Comparison of ENCODE assay signal across 8 cellular contexts in genomic region chr12:57085999-57086950, GRCh38. TPM values are rescaled to one million over a fixed set of nuclear protein-coding genes. Genes with fewer than 3 reads are reported as not detected.
DNase-seq lines count a peak whose midpoint lies in the region; ATAC-seq and TF ChIP-seq lines count a peak whose summit lies in the region.

No MANE protein-coding gene starts in this region.

- ATAC-seq in HG03095 (IDR thresholded peaks at IDR 0.05; ENCODE audit: unreplicated experiment) (no peak), HG03196 (IDR thresholded peaks at IDR 0.05; ENCODE audit: unreplicated experiment) (no peak)

- H3K4me3 ChIP-seq in LNCaP clone FGC (ENCODE audit: low read depth, low read length) (peak overlapping the region; percentile 58), WERI-Rb-1 (ENCODE audit: low read depth, low read length) (peak overlapping the region; percentile 93)

- DNase-seq in GF-D8 (lab: John Stamatoyannopoulos, UW) = peak; percentile 59
- no peak for DNase-seq in LNCaP clone FGC (ENCODE audit: low read depth)
- peak; percentile 82 for DNase-seq in WERI-Rb-1
- DNase-seq in dermis blood vessel endothelial cell = peak; percentile 89
- peak; percentile 71 to 84 for DNase-seq in lung microvascular endothelial cell (ENCODE audit: low read depth in 2 of 2)
- peak; percentile 62 to 79 for DNase-seq in stimulated activated CD8-positive, alpha-beta memory T cell treated with anti-CD3 and anti-CD28 coated beads, Interleukin-7, amount 100 ng/mL, for 4 hours (ENCODE audit: low read depth in 2 of 2)

- no peaks in the 10 kb centered on the region for H3K9me3 ChIP-seq in WERI-Rb-1 (ENCODE audit: severe bottlenecking)

- TF ChIP-seq CTCF in LNCaP clone FGC (IDR thresholded peaks at IDR 0.05; ENCODE audit: control insufficient read depth, extremely low read depth, insufficient read depth) (no peak), WERI-Rb-1 (IDR thresholded peaks at IDR 0.05; ENCODE audit: low read depth, low read length) (peak; percentile 46)

- no peaks in the 10 kb centered on the region for H3K27me3 ChIP-seq in WERI-Rb-1 (ENCODE audit: insufficient read depth, low read depth, severe bottlenecking)

- peaks cover 10% of the 10 kb centered on the region for H3K36me3 ChIP-seq in WERI-Rb-1

- peak overlapping the region; percentile 95 for H3K27ac ChIP-seq in WERI-Rb-1

RNA-seq across cellular contexts. Expression of gene NAB2, which starts 2.6 kb away (rescaled TPM):
- 9.6 and 26.9 TPM in 2 replicates for total RNA-seq in dermis blood vessel endothelial cell
- 4.4 and 9.3 TPM in 2 replicates for total RNA-seq in lung microvascular endothelial cell

RNA-seq across cellular contexts. Expression of gene NEMP1, which starts 7.7 kb away (rescaled TPM):
- total RNA-seq in dermis blood vessel endothelial cell = 7.8 and 10.7 TPM in 2 replicates
- 2.8 and 3.6 TPM in 2 replicates for total RNA-seq in lung microvascular endothelial cell

RNA-seq across cellular contexts. Expression of gene STAT6, which starts 24.9 kb away (rescaled TPM):
- total RNA-seq in dermis blood vessel endothelial cell (39.6 and 40.5 TPM in 2 replicates), lung microvascular endothelial cell (6.7 and 10.5 TPM in 2 replicates)

RNA-seq across cellular contexts. Expression of gene MYO1A, which starts 36.3 kb away (rescaled TPM):
- total RNA-seq in dermis blood vessel endothelial cell = not detected in 2 replicates
- total RNA-seq in lung microvascular endothelial cell = not detected in 2 replicates

RNA-seq across cellular contexts. Expression of gene LRP1, which starts 42.0 kb away (rescaled TPM):
- total RNA-seq in dermis blood vessel endothelial cell (1.7 and 3.2 TPM in 2 replicates), lung microvascular endothelial cell (0.60 and 1.3 TPM in 2 replicates)
